ENCODE assay signal across 18 cellular contexts in genomic region chr3:186975726-186976125, GRCh38. TPM values are rescaled to one million over a fixed set of nuclear protein-coding genes. Genes with fewer than 3 reads are reported as not detected.
DNase-seq lines count a peak whose midpoint lies in the region; ATAC-seq and TF ChIP-seq lines count a peak whose summit lies in the region.
"Had no signal": no experiment of that assay in that cellular context is flagged by ENCODE, and none has a peak within 500 bp of the region (broad histone marks: within the 10 kb centered on the region; RNA-seq: fewer than 3 reads in every experiment).

No MANE protein-coding gene starts in this region.

- H3K9ac ChIP-seq in endodermal cell (ENCODE audit: extremely low read depth, low read length, poor library complexity, severe bottlenecking), result no peak overlapping the region
- no peak overlapping the region for H3K9ac ChIP-seq in neural progenitor cell
- H3K9ac ChIP-seq: SK-N-SH had no signal

- WGBS in endodermal cell (ENCODE audit: insufficient coverage in 1 of 2, insufficient read length in 1 of 2), 2 experiments, result 93 to 94% methylated on average over 2 to 6 of the region's 6 CpGs

- ATAC-seq in GM21576 (IDR thresholded peaks at IDR 0.05; ENCODE audit: unreplicated experiment) (no peak), HG02938 (IDR thresholded peaks at IDR 0.05; ENCODE audit: unreplicated experiment) (no peak)

- POLR2A ChIA-PET in MCF 10A (lab: Yijun Ruan, JAX), result interaction anchor here (0.6 kb wide), 1 partner anchor 10 kb away, joined by 3 read pairs; no protein-coding TSS in a partner anchor

- H3K27me3 Mint-ChIP-seq in MCF 10A (ENCODE audit: insufficient read depth, unreplicated experiment) (no peaks in the 10 kb centered on the region), endodermal cell (ENCODE audit: insufficient read depth) (no peaks in the 10 kb centered on the region), neural progenitor cell (ENCODE audit: insufficient read depth, low read depth) (peaks cover 4% of the 10 kb centered on the region), type B pancreatic cell (no peaks in the 10 kb centered on the region)
- H3K27me3 Mint-ChIP-seq: CD8-positive, alpha-beta memory T cell; dendritic cell treated with granulocyte-macrophage colony-stimulating factor and Interleukin-4, amounts not matched to agents 40 ng/mL and 50 ng/mL, for 4 days had no signal

- no peak overlapping the region for H3K4me2 ChIP-seq in neural progenitor cell
- H3K4me2 ChIP-seq: PC-9, SK-N-SH had no signal

- no peaks in the 10 kb centered on the region for H3K27me3 ChIP-seq in breast epithelium
- H3K27me3 ChIP-seq in endodermal cell (ENCODE audit: control insufficient read depth, insufficient read depth, low read length, poor library complexity, severe bottlenecking), result no peaks in the 10 kb centered on the region
- no peaks in the 10 kb centered on the region for H3K27me3 ChIP-seq in neural progenitor cell

- H3K4me1 ChIP-seq in breast epithelium, result peaks cover 0 to 13% of the 10 kb centered on the region in 2 donors
- peaks cover 4% of the 10 kb centered on the region for H3K4me1 ChIP-seq in endodermal cell (ENCODE audit: control insufficient read depth, insufficient read depth, low read length)
- H3K4me1 ChIP-seq in neural progenitor cell, result peaks cover 9% of the 10 kb centered on the region

- H3K4me3 Mint-ChIP-seq in MCF 10A (ENCODE audit: unreplicated experiment) (no peak overlapping the region), endodermal cell (no peak overlapping the region), neural progenitor cell (no peak overlapping the region), type B pancreatic cell (no peak overlapping the region)
- H3K4me3 Mint-ChIP-seq: CD8-positive, alpha-beta memory T cell; dendritic cell treated with granulocyte-macrophage colony-stimulating factor and Interleukin-4, amounts not matched to agents 40 ng/mL and 50 ng/mL, for 4 days had no signal

- no peak overlapping the region for H2AFZ ChIP-seq in neural progenitor cell (replicated peaks)
- H2AFZ ChIP-seq: PC-9 had no signal

- H3K27ac Mint-ChIP-seq in MCF 10A (ENCODE audit: low read depth, unreplicated experiment) (no peak overlapping the region), endodermal cell (peak overlapping the region; percentile 48), neural progenitor cell (peak overlapping the region; percentile 27), type B pancreatic cell (peak overlapping the region; percentile 34)
- H3K27ac Mint-ChIP-seq: dendritic cell treated with granulocyte-macrophage colony-stimulating factor and Interleukin-4, amounts not matched to agents 40 ng/mL and 50 ng/mL, for 4 days had no signal

- H3K36me3 ChIP-seq in breast epithelium (no peaks in the 10 kb centered on the region), endodermal cell (ENCODE audit: control insufficient read depth, insufficient read depth, low read length) (peaks cover 72% of the 10 kb centered on the region), neural progenitor cell (no peaks in the 10 kb centered on the region)

- H3K36me3 Mint-ChIP-seq in MCF 10A (ENCODE audit: insufficient read depth, unreplicated experiment), result peaks cover 21% of the 10 kb centered on the region
- H3K36me3 Mint-ChIP-seq in endodermal cell (ENCODE audit: low read depth), result peaks cover 76% of the 10 kb centered on the region
- H3K36me3 Mint-ChIP-seq in neural progenitor cell, result peaks cover 13% of the 10 kb centered on the region
- peaks cover 12% of the 10 kb centered on the region for H3K36me3 Mint-ChIP-seq in type B pancreatic cell

- H4K20me1 ChIP-seq in neural progenitor cell (ENCODE audit: low read depth), result peaks cover 6% of the 10 kb centered on the region

- no peak for TF ChIP-seq POLR2A in breast epithelium (IDR thresholded peaks at IDR 0.05)

- DNase-seq in breast epithelium (ENCODE audit: low spot score in 2 of 2) (no peak), MCF 10A (ENCODE audit: unreplicated experiment) (no peak), endodermal cell (no peak), neural progenitor cell (ENCODE audit: low spot score) (no peak), type B pancreatic cell (ENCODE audit: extremely low spot score, unreplicated experiment) (no peak), UCSD-AML1 (lab: John Stamatoyannopoulos, UW; ENCODE audit: unreplicated experiment) (no peak)
- DNase-seq: ACHN; activated CD8-positive, alpha-beta memory T cell treated with anti-CD3 and anti-CD28 coated beads for 24 hours; activated effector memory CD4-positive, alpha-beta T cell treated with anti-CD3 and anti-CD28 coated beads, Interleukin-2, amount 50 U/mL, for 16 hours; anterior cingulate cortex; CD8-positive, alpha-beta memory T cell; NCI-H2081; NCI-H69; PC-9; SK-N-SH had no signal

- H3F3A ChIP-seq in neural progenitor cell (ENCODE audit: low read depth), result no peaks in the 10 kb centered on the region

- peak overlapping the region; percentile 45 to 68 for H3K27ac ChIP-seq in breast epithelium
- no peak overlapping the region for H3K27ac ChIP-seq in endodermal cell (ENCODE audit: low read depth, low read length)
- H3K27ac ChIP-seq in neural progenitor cell, result no peak overlapping the region
- H3K27ac ChIP-seq: PC-9 had no signal

- BruUV-seq in MCF 10A (replicated peaks; lab: Mats Ljungman, UMichigan), result no TSS peak

- TF ChIP-seq CTCF in breast epithelium (IDR thresholded peaks at IDR 0.05), result no peak
- no peak for TF ChIP-seq CTCF in MCF 10A (IDR thresholded peaks at IDR 0.05; ENCODE audit: unreplicated experiment)
- TF ChIP-seq CTCF in endodermal cell (conservative IDR thresholded peaks at IDR 0.05), result no peak
- no peak for TF ChIP-seq CTCF in neural progenitor cell (IDR thresholded peaks at IDR 0.05)
- no peak for TF ChIP-seq CTCF in type B pancreatic cell (conservative IDR thresholded peaks at IDR 0.05)

- H3K4me1 Mint-ChIP-seq in MCF 10A (ENCODE audit: insufficient read depth, unreplicated experiment) (no peaks in the 10 kb centered on the region), endodermal cell (peaks cover 7% of the 10 kb centered on the region), neural progenitor cell (peaks cover 15% of the 10 kb centered on the region), type B pancreatic cell (ENCODE audit: unreplicated experiment) (peaks cover 25% of the 10 kb centered on the region)

- CTCF ChIA-PET in MCF 10A (lab: Yijun Ruan, JAX), result interaction anchor here (0.6 kb wide), 1 partner anchor 1031 kb away, joined by 5 read pairs; no protein-coding TSS in a partner anchor

- H3K9me3 ChIP-seq in breast epithelium (no peaks in the 10 kb centered on the region), endodermal cell (ENCODE audit: control insufficient read depth, low read length) (no peaks in the 10 kb centered on the region), neural progenitor cell (ENCODE audit: low read depth) (no peaks in the 10 kb centered on the region)
- H3K9me3 ChIP-seq: SK-N-SH had no signal

- intact Hi-C loops in breast epithelium (cut with DNase I; ENCODE audit: low total_unique reads), result no loop called here
- intact Hi-C loops in MCF 10A (cut with micrococcal nuclease), result no loop called here

- no peak overlapping the region for H3K4me3 ChIP-seq in breast epithelium
- H3K4me3 ChIP-seq in endodermal cell (ENCODE audit: low read length), result no peak overlapping the region
- H3K4me3 ChIP-seq in neural progenitor cell, result no peak overlapping the region
- H3K4me3 ChIP-seq: PC-9 had no signal

- H3K79me2 ChIP-seq in neural progenitor cell (ENCODE audit: low read depth), result no peaks in the 10 kb centered on the region

- no peaks in the 10 kb centered on the region for H3K9me3 Mint-ChIP-seq in MCF 10A (ENCODE audit: unreplicated experiment)
- H3K9me3 Mint-ChIP-seq in endodermal cell, result no peaks in the 10 kb centered on the region
- H3K9me3 Mint-ChIP-seq in neural progenitor cell, result no peaks in the 10 kb centered on the region
- no peaks in the 10 kb centered on the region for H3K9me3 Mint-ChIP-seq in type B pancreatic cell
- H3K9me3 Mint-ChIP-seq: CD8-positive, alpha-beta memory T cell; dendritic cell treated with granulocyte-macrophage colony-stimulating factor and Interleukin-4, amounts not matched to agents 40 ng/mL and 50 ng/mL, for 4 days had no signal

RNA-seq across cellular contexts. Expression of gene ST6GAL1, which starts 45.4 kb away (rescaled TPM):
- total RNA-seq in breast epithelium (10 to 100 TPM; 28.5 to 79.6 (median 42.3) TPM), MCF 10A (2022) (11.5 and 18.8 TPM in 2 replicates), endodermal cell (10 to 100 TPM; 79.3 to 82.4 TPM), neural progenitor cell (ENCODE audit: low replicate concordance) (27.3 and 39.2 TPM in 2 replicates), type B pancreatic cell (ENCODE audit: low replicate concordance) (22.3 and 51.8 TPM in 2 replicates)
- polyA plus RNA-seq in endodermal cell (2013, experiment 1 of 2), result 49.8 TPM
- polyA plus RNA-seq in endodermal cell (2013, experiment 2 of 2), result 50.2 TPM

Comparison
In these comparisons a context has a peak if more than half of its experiments do, and no peak if none do; other contexts are left out.
1. H3K27ac ChIP-seq: peak in breast epithelium (2 of 2); none in endodermal cell (single experiment) and neural progenitor cell (single experiment).